In the genomic region with DNA sequence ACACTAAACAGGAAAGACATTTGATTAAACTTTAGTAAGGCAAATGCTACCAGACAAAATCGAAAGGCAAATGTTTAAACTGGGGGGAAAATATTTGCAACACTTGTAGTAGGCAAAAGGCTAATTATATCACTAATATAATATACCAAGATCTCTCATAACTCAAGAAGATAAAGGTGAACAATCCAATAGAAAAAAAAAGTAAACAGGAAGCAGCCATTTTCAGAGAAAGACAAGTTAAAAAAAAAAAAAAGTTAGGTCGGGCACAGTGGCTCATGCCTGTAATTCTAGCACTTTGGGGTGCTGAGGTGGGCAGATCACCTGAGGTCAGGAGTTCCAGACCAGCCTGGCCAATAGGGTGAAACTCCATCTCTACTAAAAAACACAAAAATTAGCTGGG, we compare ENCODE assay signal across 1 cellular context.
TF ChIP-seq lines count a peak whose summit lies in the region.

No MANE protein-coding gene starts in this region.

TF ChIP-seq in K562, 482 proteins besides CTCF, POLR2A, EP300 and RAD21:
- TF ChIP-seq SMARCC2 (IDR thresholded peaks at IDR 0.05; ENCODE audit: low read depth) (no peak), FOXK2 (conservative IDR thresholded peaks at IDR 0.05 in 1 of 2, IDR thresholded peaks at IDR 0.05 in 1 of 2; ENCODE audit: low read depth in 2 of 2) (peak; percentile 57 to 70), HDAC8 (tag; IDR thresholded peaks at IDR 0.05) (no peak), ZNF589 (CRISPR knock-in tag; IDR thresholded peaks at IDR 0.05; ENCODE audit: low read depth) (0 out of 2 replicates have a peak, but pooled peaks have one; percentile 63), ZNF175 (CRISPR knock-in tag; IDR thresholded peaks at IDR 0.05; ENCODE audit: low read depth) (0 out of 2 replicates have a peak, but pooled peaks have one; percentile 39)
